Comparison of ENCODE assay signal across 31 cellular contexts in genomic region chr5:1474183-1474839, GRCh38. TPM values are rescaled to one million over a fixed set of nuclear protein-coding genes. Genes with fewer than 3 reads are reported as not detected.
DNase-seq lines count a peak whose midpoint lies in the region; FAIRE-seq and TF ChIP-seq lines count a peak whose summit lies in the region.
"Had no signal": no experiment of that assay in that cellular context is flagged by ENCODE, and none has a peak within 500 bp of the region (broad histone marks: within the 10 kb centered on the region; RNA-seq: fewer than 3 reads in every experiment).

No MANE protein-coding gene starts in this region.

- H4K20me1 ChIP-seq in astrocyte (ENCODE audit: insufficient read depth, low read length): peaks cover 41% of the 10 kb centered on the region

- H3K27me3 Mint-ChIP-seq in CD14-positive monocyte (ENCODE audit: low read depth in 3 of 3): peaks cover 0 to 2% (median 0%) of the 10 kb centered on the region in 3 donors
- H3K27me3 Mint-ChIP-seq in astrocyte (ENCODE audit: low read depth, unreplicated experiment): no peaks in the 10 kb centered on the region
- H3K27me3 Mint-ChIP-seq: activated CD4-positive, alpha-beta memory T cell treated with anti-CD3 and anti-CD28 coated beads for 36 hours; CD4-positive, alpha-beta memory T cell; T-cell had no signal

- DNase-seq in activated CD8-positive, alpha-beta memory T cell treated with anti-CD3 and anti-CD28 coated beads, Interleukin-2, amount 50 U/mL, for 48 hours: peak; percentile 43
- no peak for DNase-seq in activated CD8-positive, alpha-beta memory T cell treated with anti-CD3 and anti-CD28 coated beads, Interleukin-2, amount 50 U/mL, for 4 hours
- DNase-seq in CD14-positive monocyte (ENCODE audit: low spot score): no peak
- no peak for DNase-seq in astrocyte (ENCODE audit: low read depth)
- no peak for DNase-seq in NCI-H524 (lab: John Stamatoyannopoulos, UW)
- DNase-seq in BE2C: no peak
- DNase-seq in iPS-NIHi7 (ENCODE audit: extremely low spot score): no peak
- DNase-seq: activated CD4-positive, alpha-beta memory T cell treated with anti-CD3 and anti-CD28 coated beads for 36 hours; activated gamma-delta T cell treated with Interleukin-2 at 50 U/mL for 16 hours; adrenal gland; CD4-positive, alpha-beta memory T cell; EL; Kasumi-1; mammary epithelial cell; NCI-H1694 treated with DMSO at 0.1 percent for 48 hours; NCI-H524 treated with DMSO at 0.1 percent for 48 hours; NK-92 treated with Interleukin-12 subunit alpha and Interleukin-12 subunit beta, amount 100 ng/mL, for 24 hours; PC-9; stimulated activated CD4-positive, alpha-beta T cell treated with anti-CD3 and anti-CD28 coated beads, Interleukin-15, amount 100 ng/mL, for 24 hours; stimulated activated naive CD4-positive, alpha-beta T cell treated with Interleukin-2 at 50 U/mL for 16 hours; testis had no signal

- H3K4me1 Mint-ChIP-seq in CD14-positive monocyte: peaks cover 47% of the 10 kb centered on the region
- peaks cover 5% of the 10 kb centered on the region for H3K4me1 Mint-ChIP-seq in astrocyte (ENCODE audit: low read depth, unreplicated experiment)
- H3K4me1 Mint-ChIP-seq: brain, T-cell had no signal

- H3K4me3 ChIP-seq in astrocyte (ENCODE audit: insufficient read depth, low read depth, low read length) (no peak overlapping the region), neutrophil (ENCODE audit: low read depth in 1 of 2, low read length in 1 of 2) (no peak overlapping the region), BE2C (ENCODE audit: low read depth, low read length) (no peak overlapping the region)
- H3K4me3 ChIP-seq: adrenal gland, neural progenitor cell, PC-9, testis, vagina had no signal

- TF ChIP-seq CTCF in CD14-positive monocyte (IDR thresholded peaks at IDR 0.05): no peak
- TF ChIP-seq CTCF in astrocyte (IDR thresholded peaks at IDR 0.05; ENCODE audit: insufficient read depth, low read depth, low read length): no peak
- TF ChIP-seq CTCF in neutrophil (IDR thresholded peaks at IDR 0.05): no peak
- TF ChIP-seq CTCF in BE2C (IDR thresholded peaks at IDR 0.05; ENCODE audit: low read depth, low read length): no peak

- H3K36me3 ChIP-seq in astrocyte (ENCODE audit: insufficient read depth, low read length): peaks cover 9% of the 10 kb centered on the region
- H3K36me3 ChIP-seq in neutrophil: peaks cover 83% of the 10 kb centered on the region
- peaks cover 38% of the 10 kb centered on the region for H3K36me3 ChIP-seq in BE2C
- H3K36me3 ChIP-seq: neural progenitor cell had no signal

- H3K9me3 Mint-ChIP-seq in CD14-positive monocyte (peaks cover 0 to 2% (median 0%) of the 10 kb centered on the region in 7 donors), astrocyte (ENCODE audit: unreplicated experiment) (no peaks in the 10 kb centered on the region)
- H3K9me3 Mint-ChIP-seq: activated CD4-positive, alpha-beta memory T cell treated with anti-CD3 and anti-CD28 coated beads for 36 hours; brain; CD4-positive, alpha-beta memory T cell; neural progenitor cell; T-cell had no signal

- no peaks in the 10 kb centered on the region for H3K79me2 ChIP-seq in astrocyte (ENCODE audit: insufficient read depth, low read length)

- H3K36me3 Mint-ChIP-seq in CD14-positive monocyte: peaks cover 74 to 92% of the 10 kb centered on the region in 2 donors
- H3K36me3 Mint-ChIP-seq in astrocyte (ENCODE audit: low read depth, unreplicated experiment): peaks cover 24% of the 10 kb centered on the region

- H3K4me3 Mint-ChIP-seq in CD14-positive monocyte (no peak overlapping the region), astrocyte (ENCODE audit: unreplicated experiment) (no peak overlapping the region)
- H3K4me3 Mint-ChIP-seq: activated CD4-positive, alpha-beta memory T cell treated with anti-CD3 and anti-CD28 coated beads for 36 hours; brain; neural progenitor cell; T-cell had no signal

- H3K27ac Mint-ChIP-seq in CD14-positive monocyte (peak overlapping the region in 6 of 7 donors; percentile 80 to 100 (median 92)), astrocyte (ENCODE audit: unreplicated experiment) (peak overlapping the region; percentile 41)
- H3K27ac Mint-ChIP-seq: activated CD4-positive, alpha-beta memory T cell treated with anti-CD3 and anti-CD28 coated beads for 36 hours; CD4-positive, alpha-beta memory T cell; neural progenitor cell; T-cell had no signal

- H3K4me1 ChIP-seq in astrocyte (ENCODE audit: insufficient read depth, low read length) (peaks cover 8% of the 10 kb centered on the region), neutrophil (ENCODE audit: control insufficient read depth in 1 of 2, insufficient read depth in 1 of 2, low read depth in 1 of 2, low read length in 1 of 2) (peaks cover 53 to 56% of the 10 kb centered on the region in 2 experiments), BE2C (no peaks in the 10 kb centered on the region)
- H3K4me1 ChIP-seq: neural progenitor cell, testis, vagina had no signal

- H3K4me2 ChIP-seq in astrocyte (ENCODE audit: low read length): no peak overlapping the region
- H3K4me2 ChIP-seq: neural progenitor cell, PC-9 had no signal

- no peak for FAIRE-seq in astrocyte (lab: Jason Lieb, UNC)

- intact Hi-C loops in CD14-positive monocyte (cut with micrococcal nuclease): loop anchor here (2.0 to 10.0 kb wide), 3 partner anchors 90 to 370 kb away; partner anchors contain the start of gene CLPTM1L (in 1 of the 2)

- H3K9ac ChIP-seq in astrocyte (ENCODE audit: low read length): no peak overlapping the region
- H3K9ac ChIP-seq: neural progenitor cell had no signal

- no peak overlapping the region for H2AFZ ChIP-seq in astrocyte (ENCODE audit: low read depth, low read length)
- H2AFZ ChIP-seq: neural progenitor cell, PC-9 had no signal

- H3K27me3 ChIP-seq in astrocyte (ENCODE audit: insufficient read depth, low read length): no peaks in the 10 kb centered on the region
- H3K27me3 ChIP-seq in neutrophil: no peaks in the 10 kb centered on the region
- no peaks in the 10 kb centered on the region for H3K27me3 ChIP-seq in BE2C
- H3K27me3 ChIP-seq: adrenal gland, neural progenitor cell, testis, vagina had no signal

- H3K27ac ChIP-seq in astrocyte (ENCODE audit: low read depth, low read length) (no peak overlapping the region), neutrophil (peak overlapping the region; percentile 97)
- H3K27ac ChIP-seq: adrenal gland, epithelial cell of prostate, neural progenitor cell, PC-9, testis, vagina had no signal

- no peaks in the 10 kb centered on the region for H3K9me3 ChIP-seq in astrocyte (ENCODE audit: insufficient read depth, low read depth, low read length)
- H3K9me3 ChIP-seq in neutrophil: no peaks in the 10 kb centered on the region
- H3K9me3 ChIP-seq in BE2C: no peaks in the 10 kb centered on the region
- H3K9me3 ChIP-seq: adrenal gland, testis, vagina had no signal

RNA-seq across cellular contexts. Expression of gene SLC6A3, which starts 29.1 kb away (rescaled TPM):
- polyA plus RNA-seq in CD14-positive monocyte: not detected
- 0.07 TPM in 2 replicates for total RNA-seq in astrocyte
- polyA plus RNA-seq in BE2C (2012; ENCODE audit: insufficient read depth, insufficient read length, low read depth): 1.2 TPM
- total RNA-seq: A172; activated CD4-positive, alpha-beta memory T cell treated with anti-CD3 and anti-CD28 coated beads for 36 hours; adrenal gland; CD4-positive, alpha-beta memory T cell; glomerular endothelial cell; H4; kidney epithelial cell; mammary epithelial cell; PC-9 had no signal
- polyA plus RNA-seq: CD4-positive, alpha-beta memory T cell; mammary epithelial cell had no signal

RNA-seq across cellular contexts. Expression of gene LPCAT1, which starts 49.4 kb away (rescaled TPM):
- polyA plus RNA-seq in CD14-positive monocyte: 10 to 100 TPM; 34.1 to 34.8 TPM
- total RNA-seq in astrocyte: 35.7 and 41.9 TPM in 2 replicates
- polyA plus RNA-seq in BE2C (2012; ENCODE audit: insufficient read depth, insufficient read length, low read depth): 28.2 TPM
